ENCODE assay signal across 8 cellular contexts in the genomic region with DNA sequence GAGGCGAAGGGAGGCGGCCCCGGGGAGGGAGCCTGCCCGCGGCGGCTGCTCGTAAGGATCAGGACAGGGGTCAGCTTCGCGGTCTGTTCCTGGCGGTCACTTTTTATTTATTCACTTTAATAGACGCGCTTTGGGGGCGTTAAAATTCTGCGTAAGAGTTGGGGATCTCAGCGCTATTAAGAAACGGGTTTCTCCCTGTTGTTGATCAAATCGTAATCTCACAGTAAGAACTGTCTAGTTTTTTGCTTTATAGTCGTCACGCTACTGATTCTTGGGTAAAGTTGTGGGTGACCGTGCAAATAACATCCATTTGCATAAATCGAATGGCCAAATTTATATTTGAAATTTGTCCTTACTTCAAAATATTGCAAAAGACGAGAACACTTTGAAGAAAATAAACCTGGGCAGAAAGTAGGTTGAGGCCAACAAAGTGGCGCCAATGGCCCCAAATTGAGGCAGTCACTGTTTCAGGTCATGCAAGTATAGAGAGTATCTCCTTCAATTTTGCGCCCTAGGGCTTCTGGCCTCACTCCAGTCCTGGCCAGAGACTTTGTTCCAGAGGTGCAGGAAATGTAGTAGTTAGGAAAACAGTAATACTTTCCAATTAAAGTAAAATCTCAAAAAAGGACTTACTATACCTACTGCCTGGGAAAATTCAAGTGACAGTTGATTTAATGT. TPM values are rescaled to one million over a fixed set of nuclear protein-coding genes. Genes with fewer than 3 reads are reported as not detected.
DNase-seq lines count a peak whose midpoint lies in the region; ATAC-seq and TF ChIP-seq lines count a peak whose summit lies in the region.

No MANE protein-coding gene starts in this region.

- TF ChIP-seq CTCF in HEK293 (tag by site-specific recombination; IDR thresholded peaks at IDR 0.05) (no peak), cardiac muscle cell (IDR thresholded peaks at IDR 0.05; ENCODE audit: low read depth, low read length) (no peak)

- ATAC-seq in HG03469 (IDR thresholded peaks at IDR 0.05; ENCODE audit: unreplicated experiment): no peak
- no peak for ATAC-seq in HG02870 (IDR thresholded peaks at IDR 0.05; ENCODE audit: unreplicated experiment)
- ATAC-seq in HG02852 (IDR thresholded peaks at IDR 0.05; ENCODE audit: unreplicated experiment): no peak

- H3K36me3 Mint-ChIP-seq in activated CD4-positive, alpha-beta memory T cell treated with anti-CD3 and anti-CD28 coated beads, Interleukin-2, amount 10 ng/mL, durations not matched to agents 7 days and 5 days (ENCODE audit: low read depth): peaks cover 42% of the 10 kb centered on the region

- no peaks in the 10 kb centered on the region for H3K27me3 ChIP-seq in cardiac muscle cell

- POLR2A ChIA-PET in HEK293 (lab: Yijun Ruan, JAX): interaction anchor here (0.7 to 2.1 kb wide), 6 partner anchors 14 to 71 kb away, joined by 3 to 22 read pairs (median 4); partner anchors contain the start of gene ZBTB2
- POLR2A ChIA-PET in activated CD4-positive, alpha-beta memory T cell treated with anti-CD3 and anti-CD28 coated beads, Interleukin-2, amount 10 ng/mL, durations not matched to agents 7 days and 5 days (lab: Charles Lee): interaction anchor here (1.0 to 3.5 kb wide), 15 partner anchors 8 to 849 kb away, joined by 3 to 66 read pairs (median 7); partner anchors contain the start of gene ZBTB2

- H3K4me1 ChIP-seq in HEK293 (ENCODE audit: control insufficient read depth, insufficient read depth, low read length): peaks cover 4% of the 10 kb centered on the region; the same call in 1 of the 2 replicates
- H3K4me1 ChIP-seq in cardiac muscle cell (ENCODE audit: low read depth): peaks cover 8% of the 10 kb centered on the region

- H3K9me3 ChIP-seq in HEK293 (ENCODE audit: control insufficient read depth, insufficient read depth, low read depth, low read length): no peaks in the 10 kb centered on the region
- no peaks in the 10 kb centered on the region for H3K9me3 ChIP-seq in cardiac muscle cell (ENCODE audit: low read depth)

- peak; percentile 22 for DNase-seq in Ammon's horn (ENCODE audit: low spot score)
- DNase-seq in activated CD4-positive, alpha-beta memory T cell treated with anti-CD3 and anti-CD28 coated beads, Interleukin-2, amount 10 ng/mL, durations not matched to agents 7 days and 5 days: peak; percentile 21
- DNase-seq in cardiac muscle cell (ENCODE audit: low read depth in 1 of 2, low spot score in 1 of 2): peak; percentile 26 to 33
- DNase-seq in pons (ENCODE audit: low spot score): peak; percentile 31

- H3K36me3 ChIP-seq in HEK293 (ENCODE audit: control insufficient read depth in 2 of 2, insufficient read depth in 1 of 2, low read length in 2 of 2) (peaks cover 0 to 19% of the 10 kb centered on the region in 2 experiments; a peak in 1 of 3 replicates), cardiac muscle cell (no peaks in the 10 kb centered on the region)

- no peaks in the 10 kb centered on the region for H3K9me3 Mint-ChIP-seq in activated CD4-positive, alpha-beta memory T cell treated with anti-CD3 and anti-CD28 coated beads, Interleukin-2, amount 10 ng/mL, durations not matched to agents 7 days and 5 days

- no peaks in the 10 kb centered on the region for H3K27me3 Mint-ChIP-seq in activated CD4-positive, alpha-beta memory T cell treated with anti-CD3 and anti-CD28 coated beads, Interleukin-2, amount 10 ng/mL, durations not matched to agents 7 days and 5 days

- H3K4me1 Mint-ChIP-seq in activated CD4-positive, alpha-beta memory T cell treated with anti-CD3 and anti-CD28 coated beads, Interleukin-2, amount 10 ng/mL, durations not matched to agents 7 days and 5 days: peaks cover 32% of the 10 kb centered on the region

- H3K27ac ChIP-seq in HEK293 (ENCODE audit: extremely low read depth, low read depth, low read length) (peak overlapping the region; percentile 85), cardiac muscle cell (peak overlapping the region; percentile 82)

- H3K27ac Mint-ChIP-seq in activated CD4-positive, alpha-beta memory T cell treated with anti-CD3 and anti-CD28 coated beads, Interleukin-2, amount 10 ng/mL, durations not matched to agents 7 days and 5 days: peak overlapping the region; percentile 89

- H3K4me3 ChIP-seq in HEK293 (ENCODE audit: low read depth, low read length) (peak overlapping the region; percentile 93), cardiac muscle cell (peak overlapping the region; percentile 64)

- CTCF ChIA-PET in HEK293 (lab: Yijun Ruan, JAX): interaction anchor here (0.6 to 1.0 kb wide), 4 partner anchors 23 to 847 kb away, joined by 3 read pairs; no protein-coding TSS in a partner anchor
- CTCF ChIA-PET in activated CD4-positive, alpha-beta memory T cell treated with anti-CD3 and anti-CD28 coated beads, Interleukin-2, amount 10 ng/mL, durations not matched to agents 7 days and 5 days (lab: Charles Lee): interaction anchor here (0.8 to 2.0 kb wide), 10 partner anchors 12 to 63 kb away, joined by 3 to 12 read pairs (median 4); no protein-coding TSS in a partner anchor

- peak overlapping the region; percentile 94 for H3K4me3 Mint-ChIP-seq in activated CD4-positive, alpha-beta memory T cell treated with anti-CD3 and anti-CD28 coated beads, Interleukin-2, amount 10 ng/mL, durations not matched to agents 7 days and 5 days

TF ChIP-seq in HEK293, 187 proteins besides CTCF, POLR2A, EP300 and RAD21 (continues in another document):
- TF ChIP-seq SCRT2 (tag by site-specific recombination; IDR thresholded peaks at IDR 0.05): no peak
- TF ChIP-seq ZNF670 (tag by site-specific recombination; IDR thresholded peaks at IDR 0.05; ENCODE audit: low read depth): no peak
- TF ChIP-seq, protein P1, sequence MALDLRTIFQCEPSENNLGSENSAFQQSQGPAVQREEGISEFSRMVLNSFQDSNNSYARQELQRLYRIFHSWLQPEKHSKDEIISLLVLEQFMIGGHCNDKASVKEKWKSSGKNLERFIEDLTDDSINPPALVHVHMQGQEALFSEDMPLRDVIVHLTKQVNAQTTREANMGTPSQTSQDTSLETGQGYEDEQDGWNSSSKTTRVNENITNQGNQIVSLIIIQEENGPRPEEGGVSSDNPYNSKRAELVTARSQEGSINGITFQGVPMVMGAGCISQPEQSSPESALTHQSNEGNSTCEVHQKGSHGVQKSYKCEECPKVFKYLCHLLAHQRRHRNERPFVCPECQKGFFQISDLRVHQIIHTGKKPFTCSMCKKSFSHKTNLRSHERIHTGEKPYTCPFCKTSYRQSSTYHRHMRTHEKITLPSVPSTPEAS (tag by site-specific recombination; IDR thresholded peaks at IDR 0.05): no peak
- TF ChIP-seq, protein P2, sequence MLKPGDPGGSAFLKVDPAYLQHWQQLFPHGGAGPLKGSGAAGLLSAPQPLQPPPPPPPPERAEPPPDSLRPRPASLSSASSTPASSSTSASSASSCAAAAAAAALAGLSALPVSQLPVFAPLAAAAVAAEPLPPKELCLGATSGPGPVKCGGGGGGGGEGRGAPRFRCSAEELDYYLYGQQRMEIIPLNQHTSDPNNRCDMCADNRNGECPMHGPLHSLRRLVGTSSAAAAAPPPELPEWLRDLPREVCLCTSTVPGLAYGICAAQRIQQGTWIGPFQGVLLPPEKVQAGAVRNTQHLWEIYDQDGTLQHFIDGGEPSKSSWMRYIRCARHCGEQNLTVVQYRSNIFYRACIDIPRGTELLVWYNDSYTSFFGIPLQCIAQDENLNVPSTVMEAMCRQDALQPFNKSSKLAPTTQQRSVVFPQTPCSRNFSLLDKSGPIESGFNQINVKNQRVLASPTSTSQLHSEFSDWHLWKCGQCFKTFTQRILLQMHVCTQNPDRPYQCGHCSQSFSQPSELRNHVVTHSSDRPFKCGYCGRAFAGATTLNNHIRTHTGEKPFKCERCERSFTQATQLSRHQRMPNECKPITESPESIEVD (tag by site-specific recombination; IDR thresholded peaks at IDR 0.05): peak; percentile 50
- TF ChIP-seq ZNF223 (tag by site-specific recombination; IDR thresholded peaks at IDR 0.05): no peak

RNA-seq across cellular contexts. Expression of gene RMND1, which starts 1.0 kb away (rescaled TPM):
- total RNA-seq in activated CD4-positive, alpha-beta memory T cell treated with anti-CD3 and anti-CD28 coated beads, Interleukin-2, amount 10 ng/mL, durations not matched to agents 7 days and 5 days: 10 to 100 TPM; 18.7 to 22.6 TPM
- 12.2 and 17.2 TPM in 2 replicates for total RNA-seq in cardiac muscle cell
- polyA plus RNA-seq in cardiac muscle cell: 19.3 and 21.4 TPM in 2 replicates

RNA-seq across cellular contexts. Expression of gene CCDC170, which starts 40.9 kb away (rescaled TPM):
- not detected for total RNA-seq in activated CD4-positive, alpha-beta memory T cell treated with anti-CD3 and anti-CD28 coated beads, Interleukin-2, amount 10 ng/mL, durations not matched to agents 7 days and 5 days
- total RNA-seq in cardiac muscle cell: 0.03 and 0.14 TPM in 2 replicates
- polyA plus RNA-seq in cardiac muscle cell: not detected in 2 replicates
